In genomic region chr1:108671142-108671541, GRCh38 we compare ENCODE assay signal across 30 cellular contexts. TPM values are rescaled to one million over a fixed set of nuclear protein-coding genes. Genes with fewer than 3 reads are reported as not detected.
"Had no signal": no experiment of that assay in that cellular context is flagged by ENCODE, and none has a peak within 500 bp of the region (broad histone marks: within the 10 kb centered on the region; RNA-seq: fewer than 3 reads in every experiment).

No MANE protein-coding gene starts in this region.

- H3K4me3 Mint-ChIP-seq: activated naive CD4-positive, alpha-beta T cell treated with anti-CD3 and anti-CD28 coated beads for 36 hours; activated naive CD8-positive, alpha-beta T cell treated with anti-CD3 and anti-CD28 coated beads for 36 hours; activated T-cell treated with anti-CD3 and anti-CD28 coated beads, Interleukin-2, amount 50 U/mL, for 72 hours; endodermal cell; mesothelial cell of epicardium; naive thymus-derived CD4-positive, alpha-beta T cell; stimulated activated memory B cell treated with anti-CD40 and anti-IgM and Interleukin-4, amounts not matched to agents 10 μg/mL and 1 μg/mL and 100 μg/mL, for 72 hours; stimulated activated naive CD8-positive, alpha-beta T cell treated with anti-CD3 and anti-CD28 coated beads, Interleukin-15, amount 100 ng/mL, for 72 hours; T-cell; T-helper 2 cell treated with Interferon-gamma antibody and Interleukin-4, amounts not matched to agents 5 μg/mL and 100 μg/mL, for 36 hours; type B pancreatic cell had no signal

- H3K9me3 ChIP-seq: right atrium auricular region, vagina had no signal

- H3K36me3 Mint-ChIP-seq: activated naive CD8-positive, alpha-beta T cell treated with anti-CD3 and anti-CD28 coated beads for 36 hours; stimulated activated memory B cell treated with anti-CD40 and anti-IgM and Interleukin-4, amounts not matched to agents 10 μg/mL and 1 μg/mL and 100 μg/mL, for 72 hours; T-cell; type B pancreatic cell had no signal

- H3K27ac Mint-ChIP-seq: activated naive CD4-positive, alpha-beta T cell treated with anti-CD3 and anti-CD28 coated beads for 36 hours; activated T-cell treated with anti-CD3 and anti-CD28 coated beads, Interleukin-2, amount 50 U/mL, for 72 hours; endodermal cell; mesothelial cell of epicardium; naive thymus-derived CD4-positive, alpha-beta T cell; stimulated activated memory B cell treated with anti-CD40 and anti-IgM and Interleukin-4, amounts not matched to agents 10 μg/mL and 1 μg/mL and 100 μg/mL, for 72 hours; T-cell; T-helper 2 cell treated with Interferon-gamma antibody and Interleukin-4, amounts not matched to agents 5 μg/mL and 100 μg/mL, for 36 hours; type B pancreatic cell had no signal

- H3K4me1 ChIP-seq: right atrium auricular region, vagina had no signal

- H3K27me3 Mint-ChIP-seq: stimulated activated naive CD8-positive, alpha-beta T cell treated with anti-CD3 and anti-CD28 coated beads, Interleukin-15, amount 100 ng/mL, for 72 hours; type B pancreatic cell had no signal

- H3K9me3 Mint-ChIP-seq: activated naive CD4-positive, alpha-beta T cell treated with anti-CD3 and anti-CD28 coated beads for 36 hours; naive thymus-derived CD4-positive, alpha-beta T cell; stimulated activated memory B cell treated with anti-CD40 and anti-IgM and Interleukin-4, amounts not matched to agents 10 μg/mL and 1 μg/mL and 100 μg/mL, for 72 hours; stimulated activated naive CD8-positive, alpha-beta T cell treated with anti-CD3 and anti-CD28 coated beads, Interleukin-15, amount 100 ng/mL, for 72 hours; T-cell; T-helper 2 cell treated with Interferon-gamma antibody and Interleukin-4, amounts not matched to agents 5 μg/mL and 100 μg/mL, for 36 hours had no signal

- DNase-seq: activated CD4-positive, alpha-beta T cell treated with anti-CD3 and anti-CD28 coated beads for 48 hours; activated CD4-positive, alpha-beta T cell treated with anti-CD3 and anti-CD28 coated beads, Interleukin-2, amount 50 U/mL, for 48 hours; activated effector memory CD4-positive, alpha-beta T cell treated with Interleukin-2 at 50 U/mL for 16 hours; activated naive CD4-positive, alpha-beta T cell treated with anti-CD3 and anti-CD28 coated beads for 36 hours; activated naive CD8-positive, alpha-beta T cell treated with anti-CD3 and anti-CD28 coated beads for 36 hours; activated T-cell treated with anti-CD3 and anti-CD28 coated beads, Interleukin-2, amount 50 U/mL, for 72 hours; amniotic stem cell; caudate nucleus; endodermal cell; foreskin fibroblast; head of caudate nucleus; hippocampal formation; kidney; naive thymus-derived CD4-positive, alpha-beta T cell; stimulated activated CD4-positive, alpha-beta T cell treated with anti-CD3 and anti-CD28 coated beads, Interleukin-1b, Interleukin-23, amount 100 ng/mL, for 48 hours; stimulated activated CD4-positive, alpha-beta T cell treated with anti-CD3 and anti-CD28 coated beads, Interleukin-4, amount 100 ng/mL, for 4 hours; stimulated activated CD8-positive, alpha-beta memory T cell treated with anti-CD3 and anti-CD28 coated beads, Interleukin-4, amount 100 ng/mL, for 48 hours; stimulated activated naive CD8-positive, alpha-beta T cell treated with anti-CD3 and anti-CD28 coated beads, Interleukin-15, amount 100 ng/mL, for 72 hours; substantia nigra; T-cell had no signal

- H3K27me3 ChIP-seq: right atrium auricular region, vagina had no signal

- H3K36me3 ChIP-seq: right atrium auricular region, vagina had no signal

- H3K4me1 Mint-ChIP-seq: endodermal cell; stimulated activated memory B cell treated with anti-CD40 and anti-IgM and Interleukin-4, amounts not matched to agents 10 μg/mL and 1 μg/mL and 100 μg/mL, for 72 hours had no signal

- H3K4me2 ChIP-seq: smooth muscle cell had no signal

- ATAC-seq: esophagus mucosa; naive thymus-derived CD4-positive, alpha-beta T cell; stimulated activated memory B cell treated with anti-CD40 and anti-IgM and Interleukin-4, amounts not matched to agents 10 μg/mL and 1 μg/mL and 100 μg/mL, for 72 hours; T-cell had no signal

- H3K4me3 ChIP-seq: right atrium auricular region, smooth muscle cell, vagina had no signal

RNA-seq across cellular contexts. Expression of gene FNDC7, which starts 41.6 kb away (rescaled TPM):
- total RNA-seq: activated naive CD8-positive, alpha-beta T cell treated with anti-CD3 and anti-CD28 coated beads for 36 hours; endodermal cell; esophagus mucosa; kidney; lower leg skin; omental fat pad; right atrium auricular region; vagina had no signal
